1 cellular context compared by ENCODE assay signal in the genomic region with DNA sequence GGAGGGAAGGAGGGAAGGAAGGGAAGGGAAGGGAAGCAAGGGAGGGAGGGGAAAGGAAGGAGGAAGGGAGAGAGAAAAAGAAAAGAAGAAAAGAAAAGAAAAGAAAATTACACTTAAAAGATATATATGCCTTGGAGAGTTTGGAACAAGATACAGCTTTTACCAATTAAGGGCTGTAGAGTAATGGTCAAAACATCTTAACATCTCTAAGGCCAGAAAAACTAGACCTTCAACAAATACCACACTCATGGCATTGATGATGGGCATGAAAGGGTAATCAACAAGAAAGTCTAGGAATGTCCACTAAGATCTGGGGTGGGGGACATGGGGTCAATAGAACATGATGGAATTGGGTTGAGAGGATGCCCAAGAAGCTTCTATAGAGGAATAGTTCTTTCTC.
TF ChIP-seq lines count a peak whose summit lies in the region.

No MANE protein-coding gene starts in this region.

TF ChIP-seq in K562, 482 proteins besides CTCF, POLR2A, EP300 and RAD21 (continued from another document):
- TF ChIP-seq, protein P1, sequence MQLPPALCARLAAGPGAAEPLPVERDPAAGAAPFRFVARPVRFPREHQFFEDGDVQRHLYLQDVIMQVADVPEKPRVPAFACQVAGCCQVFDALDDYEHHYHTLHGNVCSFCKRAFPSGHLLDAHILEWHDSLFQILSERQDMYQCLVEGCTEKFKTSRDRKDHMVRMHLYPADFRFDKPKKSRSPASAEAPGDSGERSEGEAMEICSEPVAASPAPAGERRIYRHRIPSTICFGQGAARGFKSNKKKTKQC (CRISPR knock-in tag; IDR thresholded peaks at IDR 0.05), result no peak
- TF ChIP-seq, protein P2, sequence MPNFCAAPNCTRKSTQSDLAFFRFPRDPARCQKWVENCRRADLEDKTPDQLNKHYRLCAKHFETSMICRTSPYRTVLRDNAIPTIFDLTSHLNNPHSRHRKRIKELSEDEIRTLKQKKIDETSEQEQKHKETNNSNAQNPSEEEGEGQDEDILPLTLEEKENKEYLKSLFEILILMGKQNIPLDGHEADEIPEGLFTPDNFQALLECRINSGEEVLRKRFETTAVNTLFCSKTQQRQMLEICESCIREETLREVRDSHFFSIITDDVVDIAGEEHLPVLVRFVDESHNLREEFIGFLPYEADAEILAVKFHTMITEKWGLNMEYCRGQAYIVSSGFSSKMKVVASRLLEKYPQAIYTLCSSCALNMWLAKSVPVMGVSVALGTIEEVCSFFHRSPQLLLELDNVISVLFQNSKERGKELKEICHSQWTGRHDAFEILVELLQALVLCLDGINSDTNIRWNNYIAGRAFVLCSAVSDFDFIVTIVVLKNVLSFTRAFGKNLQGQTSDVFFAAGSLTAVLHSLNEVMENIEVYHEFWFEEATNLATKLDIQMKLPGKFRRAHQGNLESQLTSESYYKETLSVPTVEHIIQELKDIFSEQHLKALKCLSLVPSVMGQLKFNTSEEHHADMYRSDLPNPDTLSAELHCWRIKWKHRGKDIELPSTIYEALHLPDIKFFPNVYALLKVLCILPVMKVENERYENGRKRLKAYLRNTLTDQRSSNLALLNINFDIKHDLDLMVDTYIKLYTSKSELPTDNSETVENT (CRISPR knock-in tag; IDR thresholded peaks at IDR 0.05), result no peak
- no peak for TF ChIP-seq POLR3A (IDR thresholded peaks at IDR 0.05; ENCODE audit: borderline replicate concordance, extremely low read depth, insufficient read depth, insufficient read length)
